ENCODE assay signal across 28 cellular contexts in the genomic region with DNA sequence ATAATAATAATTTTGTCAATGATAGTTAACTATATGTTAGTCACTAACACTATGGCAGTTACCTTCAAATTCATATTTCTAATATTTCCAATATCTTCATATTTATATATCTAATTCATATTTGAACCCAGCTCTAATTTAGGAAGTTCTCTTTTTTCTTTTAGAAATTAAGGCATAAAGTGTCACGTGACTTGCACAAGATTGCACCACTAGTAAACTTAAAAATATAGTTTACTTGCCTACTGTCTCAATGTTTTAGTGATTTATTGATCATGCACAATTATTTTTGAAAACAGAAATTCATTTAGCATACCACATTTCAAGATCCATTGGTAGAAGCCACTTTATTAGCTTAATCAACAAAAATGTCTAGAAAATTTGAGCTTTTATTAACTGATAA.
"Had no signal": no experiment of that assay in that cellular context is flagged by ENCODE, and none has a peak within 500 bp of the region (broad histone marks: within the 10 kb centered on the region; RNA-seq: fewer than 3 reads in every experiment).

No MANE protein-coding gene starts in this region.

- H3K27ac ChIP-seq: colonic mucosa, coronary artery, dorsolateral prefrontal cortex, epithelial cell of prostate, esophagus muscularis mucosa, esophagus squamous epithelium, foreskin keratinocyte, gastrocnemius medialis, gastroesophageal sphincter, heart left ventricle, heart right ventricle had no signal

- H3K36me3 ChIP-seq: colonic mucosa, esophagus muscularis mucosa, esophagus squamous epithelium, gastrocnemius medialis, gastroesophageal sphincter, heart left ventricle, heart right ventricle had no signal

- DNase-seq: colonic mucosa; cortex of kidney; dermis blood vessel endothelial cell; dorsolateral prefrontal cortex; effector CD4-positive, alpha-beta T cell; effector CD8-positive, alpha-beta T cell; effector memory CD4-positive, alpha-beta T cell; effector memory CD8-positive, alpha-beta T cell; endodermal cell; erythroblast; esophagus squamous epithelium; foreskin fibroblast; foreskin keratinocyte; foreskin melanocyte; gastrocnemius medialis; glutamatergic neuron; head of caudate nucleus; heart left ventricle; heart right ventricle had no signal

- H3K4me1 ChIP-seq: colonic mucosa, foreskin keratinocyte had no signal

- ATAC-seq: effector memory CD8-positive, alpha-beta T cell; esophagus mucosa; foreskin keratinocyte; gastrocnemius medialis; gastroesophageal sphincter; heart left ventricle; heart right ventricle had no signal

- H3K9me3 ChIP-seq: colonic mucosa, gastrocnemius medialis had no signal

- FAIRE-seq: colon, endometrium, endothelial cell of umbilical vein, frontal cortex had no signal

- H3K4me3 ChIP-seq: colonic mucosa, coronary artery, dorsolateral prefrontal cortex, esophagus muscularis mucosa, esophagus squamous epithelium, gastrocnemius medialis, gastroesophageal sphincter, heart left ventricle, heart right ventricle had no signal
